27 cellular contexts compared by ENCODE assay signal in genomic region chr1:207279683-207280082, GRCh38. TPM values are rescaled to one million over a fixed set of nuclear protein-coding genes. Genes with fewer than 3 reads are reported as not detected.
A peak's percentile ranks its signal among the peaks of the same experiment; 100 is the strongest.
DNase-seq lines count a peak whose midpoint lies in the region; ATAC-seq, FAIRE-seq and TF ChIP-seq lines count a peak whose summit lies in the region.
"Had no signal": no experiment of that assay in that cellular context is flagged by ENCODE, and none has a peak within 500 bp of the region (broad histone marks: within the 10 kb centered on the region; RNA-seq: fewer than 3 reads in every experiment).

No MANE protein-coding gene starts in this region.

- in situ Hi-C loops in K562 (cut with MboI), result no loop called here

- H3K27ac Mint-ChIP-seq in GM23338, result no peak overlapping the region
- H3K27ac Mint-ChIP-seq: CD14-positive monocyte; CD4-positive, alpha-beta memory T cell; CD4-positive, CD25-positive, alpha-beta regulatory T cell; CD8-positive, alpha-beta memory T cell had no signal

- H3K4me2 ChIP-seq in GM23338, result no peak overlapping the region
- no peak overlapping the region for H3K4me2 ChIP-seq in K562 (ENCODE audit: insufficient read depth, low read length)
- H3K4me2 ChIP-seq: BLaER1 had no signal

- no peak overlapping the region for H3K9ac ChIP-seq in K562 (ENCODE audit: insufficient read depth in 1 of 2, low read depth in 2 of 2, low read length in 2 of 2)
- H3K9ac ChIP-seq: BLaER1 had no signal

- no peaks in the 10 kb centered on the region for H3K36me3 Mint-ChIP-seq in GM23338 (ENCODE audit: low read depth)
- H3K36me3 Mint-ChIP-seq: CD4-positive, alpha-beta memory T cell had no signal

- POLR2A ChIA-PET in K562 (lab: Yijun Ruan, JAX), result no interaction called here

- peaks cover 3% of the 10 kb centered on the region; the same call in 1 of the 2 replicates for H3K9me2 ChIP-seq in GM23338 (ENCODE audit: insufficient read depth)

- H3K27ac ChIP-seq in GM23338 (ENCODE audit: low read depth), result no peak overlapping the region
- H3K27ac ChIP-seq in K562 (ENCODE audit: extremely low read depth, low read depth, low read length), result no peak overlapping the region
- no peak overlapping the region for H3K27ac ChIP-seq in upper lobe of left lung
- H3K27ac ChIP-seq: BLaER1 had no signal

- TF ChIP-seq EP300 in K562 (IDR thresholded peaks at IDR 0.05; ENCODE audit: low read length) (no peak), upper lobe of left lung (IDR thresholded peaks at IDR 0.05) (no peak)

- no peaks in the 10 kb centered on the region for H3K9me3 Mint-ChIP-seq in GM23338

- peaks cover 6% of the 10 kb centered on the region; the same call in 2 of the 3 replicates for H3K4me1 Mint-ChIP-seq in GM23338

- 79% methylated on average over 2 of the region's 2 CpGs for WGBS in K562 (ENCODE audit: insufficient coverage, low coverage, missing lambda C conversion rate)
- 93% methylated on average over 2 of the region's 2 CpGs; no CpG with 5 or more reads in 1 of the 2 donors for WGBS in upper lobe of left lung, 2 donors

- CTCF ChIA-PET in K562 (lab: Yijun Ruan, JAX; ENCODE audit: low intra/inter-chr PET ratio), result no interaction called here

- H2AFZ ChIP-seq in GM23338 (0 out of 2 replicates have a peak overlapping the region, but pooled peaks have one; percentile 25), K562 (ENCODE audit: low read depth, low read length) (no peak overlapping the region)

- no peak overlapping the region for H3K4me3 Mint-ChIP-seq in GM23338
- H3K4me3 Mint-ChIP-seq: CD14-positive monocyte; CD4-positive, alpha-beta memory T cell; CD4-positive, CD25-positive, alpha-beta regulatory T cell; CD8-positive, alpha-beta memory T cell had no signal

- TF ChIP-seq RAD21 in K562 (CRISPR knock-in tag; conservative IDR thresholded peaks at IDR 0.05 in 1 of 2, IDR thresholded peaks at IDR 0.05 in 1 of 2), result no peak

- no peak for TF ChIP-seq POLR2A in K562 (conservative IDR thresholded peaks at IDR 0.05)
- TF ChIP-seq POLR2A in upper lobe of left lung (IDR thresholded peaks at IDR 0.05), result no peak

- no peaks in the 10 kb centered on the region for H3F3A ChIP-seq in GM23338 (replicated peaks; ENCODE audit: low read depth)

- no peak overlapping the region for H3K4me3 ChIP-seq in GM23338
- no peak overlapping the region for H3K4me3 ChIP-seq in K562
- H3K4me3 ChIP-seq in upper lobe of left lung, result no peak overlapping the region
- H3K4me3 ChIP-seq: BLaER1, GM12878 had no signal

- H3K27me3 ChIP-seq in GM23338 (ENCODE audit: insufficient read depth) (no peaks in the 10 kb centered on the region), K562 (ENCODE audit: control insufficient read depth in 2 of 2, insufficient read depth in 2 of 2, low read length in 2 of 2) (no peaks in the 10 kb centered on the region), upper lobe of left lung (no peaks in the 10 kb centered on the region)
- H3K27me3 ChIP-seq: BLaER1 had no signal

- H4K20me1 ChIP-seq in GM23338 (replicated peaks; ENCODE audit: insufficient read depth) (no peaks in the 10 kb centered on the region), K562 (replicated peaks; ENCODE audit: control insufficient read depth, insufficient read depth, low read length) (no peaks in the 10 kb centered on the region)
- H4K20me1 ChIP-seq: BLaER1 had no signal

- no peaks in the 10 kb centered on the region for H3K9me1 ChIP-seq in K562 (ENCODE audit: control insufficient read depth, insufficient read depth, low read length)

- H3K79me2 ChIP-seq in GM23338 (replicated peaks; ENCODE audit: insufficient read depth), result no peaks in the 10 kb centered on the region
- H3K79me2 ChIP-seq in K562 (ENCODE audit: control insufficient read depth, insufficient read depth, low read length), result no peaks in the 10 kb centered on the region

- no peak for ATAC-seq in GM23338
- ATAC-seq in K562, result no peak
- no peak for ATAC-seq in upper lobe of left lung (ENCODE audit: low FRiP score in 2 of 2)
- ATAC-seq: GM12878 had no signal

- H3K4me1 ChIP-seq in GM23338 (ENCODE audit: insufficient read depth), result peaks cover 12% of the 10 kb centered on the region; the same call in 1 of the 2 replicates
- H3K4me1 ChIP-seq in K562 (replicated peaks in 1 of 2; ENCODE audit: control insufficient read depth in 2 of 2, insufficient read depth in 2 of 2, low read length in 2 of 2), result no peaks in the 10 kb centered on the region; a peak in 1 of 5 replicates
- peaks cover 0 to 4% (median 0%) of the 10 kb centered on the region in 4 donors for H3K4me1 ChIP-seq in upper lobe of left lung
- H3K4me1 ChIP-seq: BE2C had no signal

- no TSS peak for BruUV-seq in K562 (replicated peaks; lab: Mats Ljungman, UMichigan)

- TF ChIP-seq CTCF in GM23338 (conservative IDR thresholded peaks at IDR 0.05; ENCODE audit: low read depth in 2 of 2) (no peak), K562 (IDR thresholded peaks at IDR 0.05 in 2 of 3, conservative IDR thresholded peaks at IDR 0.05 in 1 of 3; ENCODE audit: insufficient read depth in 2 of 3, low read depth in 1 of 3, low read length in 3 of 3) (no peak), upper lobe of left lung (IDR thresholded peaks at IDR 0.05) (no peak)

- no peaks in the 10 kb centered on the region for H3K9me3 ChIP-seq in K562 (replicated peaks; ENCODE audit: control insufficient read depth, insufficient read depth, low read depth, low read length)
- H3K9me3 ChIP-seq in upper lobe of left lung, result no peaks in the 10 kb centered on the region
- H3K9me3 ChIP-seq: BE2C, BLaER1 had no signal

- no peak for FAIRE-seq in K562 (lab: Jason Lieb, UNC)
- FAIRE-seq: A204.1, GM12878, GM12892, GM18507 had no signal

- H3K27me3 Mint-ChIP-seq in GM23338 (ENCODE audit: insufficient read depth, low read depth, poor library complexity), result no peaks in the 10 kb centered on the region

- no peaks in the 10 kb centered on the region for H3K36me3 ChIP-seq in GM23338 (ENCODE audit: insufficient read depth)
- H3K36me3 ChIP-seq in K562 (ENCODE audit: control insufficient read depth, insufficient read depth, low read length), result no peaks in the 10 kb centered on the region
- no peaks in the 10 kb centered on the region for H3K36me3 ChIP-seq in upper lobe of left lung
- H3K36me3 ChIP-seq: BE2C, BLaER1 had no signal

- DNase-seq in GM23338 (ENCODE audit: low spot score), result no peak
- peak; percentile 6 for DNase-seq in M059J (ENCODE audit: low read depth)
- DNase-seq in K562 (ENCODE audit: extremely low read depth in 1 of 4, low spot score in 3 of 4), result no peak
- DNase-seq in activated CD4-positive, alpha-beta T cell treated with anti-CD3 and anti-CD28 coated beads for 4 hours, result no peak
- DNase-seq in midbrain (lab: John Stamatoyannopoulos, UW), result no peak
- no peak for DNase-seq in upper lobe of left lung
- DNase-seq: 8988T; ACHN; BE2C; C1 segment of cervical spinal cord; CD4-positive, alpha-beta memory T cell; CD4-positive, CD25-positive, alpha-beta regulatory T cell; CD8-positive, alpha-beta memory T cell; COR-L47; DMS 273 treated with DMSO at 0.1 percent for 48 hours; DMS153; DMS53; DMS79; DND-41; EL; GDM1 had no signal

- intact Hi-C loops in K562 (cut with micrococcal nuclease), result no loop called here

TF ChIP-seq in GM23338, 12 proteins besides CTCF, POLR2A, EP300 and RAD21 (continues in another document):
- TF ChIP-seq POLR2AphosphoS5 (IDR thresholded peaks at IDR 0.05; ENCODE audit: low read depth) (no peak), STAT1 (IDR thresholded peaks at IDR 0.05; ENCODE audit: unreplicated experiment) (no peak), JUNB (IDR thresholded peaks at IDR 0.05; ENCODE audit: unreplicated experiment) (no peak), NANOG (IDR thresholded peaks at IDR 0.05; ENCODE audit: borderline replicate concordance) (no peak)

TF ChIP-seq in K562, 482 proteins besides CTCF, POLR2A, EP300 and RAD21:
- peak; percentile 54; the same call in 1 of the 2 replicates for TF ChIP-seq NFE2 (IDR thresholded peaks at IDR 0.05; ENCODE audit: low read depth)
- TF ChIP-seq SMARCB1 (IDR thresholded peaks at IDR 0.05; ENCODE audit: insufficient read length, low read depth), result no peak
TF ChIP-seq in K562: peak in this region for 1.

RNA-seq across cellular contexts. Expression of gene CD55, which starts 41.8 kb away (rescaled TPM):
- 17.6 and 18.5 TPM in 2 replicates for total RNA-seq in GM23338 (2014; rRNA removed; shearing (Covaris generic))
- 13.6 and 16.7 TPM in 2 replicates for polyA plus RNA-seq in GM23338 (2016; fragmentation: Nextera tagmentation; extraction: Ambion mirVana)
- total RNA-seq in M059J (2014; rRNA removed; shearing (Covaris generic)), result 54.5 and 61.1 TPM in 2 replicates
- total RNA-seq in K562 (2011; cell fraction: chromatin; rRNA removed; ENCODE audit: low replicate concordance), result 122 and 219 TPM in 2 replicates
- total RNA-seq in K562 (2011; cell fraction: nucleolus; rRNA removed), result 126 and 131 TPM in 2 replicates
- 167 and 170 TPM in 2 replicates for total RNA-seq in K562 (2011; cell fraction: nucleoplasm; rRNA removed)
- total RNA-seq in K562 (2014; rRNA removed), result 98.4 and 112 TPM in 2 replicates
- total RNA-seq in K562 (2014; rRNA removed; fragmentation: Illumina TruSeq; extraction: Trizol), result 96.2 and 124 TPM in 2 replicates
- total RNA-seq in K562 (2015; rRNA removed; fragmentation: Illumina TruSeq; extraction: Trizol), result 81.5 and 84.0 TPM in 2 replicates
- 96.0 and 104 TPM in 2 replicates for total RNA-seq in K562 (2021)
- 137 and 150 TPM in 2 replicates for polyA plus RNA-seq in K562 (2011; rRNA removed)
- polyA plus RNA-seq in K562 (2011; cell fraction: cytosol; rRNA removed), result 53.0 and 98.2 TPM in 2 replicates
- 69.4 and 92.8 TPM in 2 replicates for polyA plus RNA-seq in K562 (2011; cell fraction: nucleus; rRNA removed)
- polyA plus RNA-seq in K562 (2012), result 72.7 and 169 TPM in 2 replicates
- polyA plus RNA-seq in K562 (2014; fragmentation: Illumina TruSeq; extraction: Trizol), result 94.8 and 144 TPM in 2 replicates
- 10 to 100 TPM; 17.7 to 29.4 TPM for polyA plus RNA-seq in K562 (2014; fragmentation: Nextera tagmentation; extraction: Ambion mirVana)
- polyA plus RNA-seq in K562 (2014; rRNA removed), result 97.0 and 98.6 TPM in 2 replicates
- polyA minus RNA-seq in K562 (2011; rRNA and poly(A)+ RNA removed), result 180 and 193 TPM in 2 replicates
- polyA minus RNA-seq in K562 (2011; cell fraction: cytosol; rRNA and poly(A)+ RNA removed), result 46.6 and 55.4 TPM in 2 replicates
- 97.5 and 128 TPM in 2 replicates for polyA minus RNA-seq in K562 (2011; cell fraction: nucleus; rRNA and poly(A)+ RNA removed)
- total RNA-seq in upper lobe of left lung, result 100 to 1,000 TPM; 256 to 798 (median 465) TPM
